ENCODE assay signal across 8 cellular contexts in the genomic region with DNA sequence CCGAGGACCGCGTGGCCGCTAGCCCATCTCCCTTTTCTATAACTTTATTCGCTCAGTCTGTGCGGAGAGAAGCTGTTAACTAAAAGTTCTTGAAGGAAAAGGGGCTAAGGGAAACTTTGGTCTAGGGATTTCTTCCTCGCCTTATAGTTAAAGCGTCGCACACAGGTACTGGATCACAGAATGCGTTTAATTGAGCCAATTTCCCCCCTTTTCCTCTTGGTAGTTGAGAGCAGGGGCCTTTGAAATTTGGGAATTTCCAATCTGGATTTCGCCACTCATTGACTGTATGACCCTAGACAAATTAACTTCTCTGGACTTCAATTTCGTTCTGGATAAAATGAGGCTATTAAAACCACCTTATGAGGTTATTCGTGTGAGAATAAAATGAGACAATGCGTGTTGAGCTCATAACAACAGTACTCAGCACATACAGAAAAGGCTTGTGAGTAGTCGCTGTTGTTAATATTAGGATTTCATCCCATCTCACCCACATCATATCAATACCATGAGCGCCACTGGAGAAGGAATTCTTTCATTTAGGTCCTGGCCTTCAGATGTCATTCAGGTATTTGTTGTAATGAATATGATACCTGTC. TPM values are rescaled to one million over a fixed set of nuclear protein-coding genes. Genes with fewer than 3 reads are reported as not detected.
DNase-seq lines count a peak whose midpoint lies in the region; ATAC-seq and TF ChIP-seq lines count a peak whose summit lies in the region.

No MANE protein-coding gene starts in this region.

- H3K4me3 Mint-ChIP-seq in GM23338 (peak overlapping the region; percentile 91), T-cell (peak overlapping the region; percentile 79 to 88 (median 80))

- peaks cover 38% of the 10 kb centered on the region for H3K79me2 ChIP-seq in GM23338 (replicated peaks; ENCODE audit: insufficient read depth)

- peaks cover 7% of the 10 kb centered on the region; the same call in 1 of the 2 replicates for H3K36me3 ChIP-seq in GM23338 (ENCODE audit: insufficient read depth)

- no peaks in the 10 kb centered on the region; the same call in 1 of the 2 replicates for H3K9me2 ChIP-seq in GM23338 (ENCODE audit: insufficient read depth)

- POLR2A ChIA-PET in T-cell (lab: Charles Lee) = no interaction called here

- H3K27me3 Mint-ChIP-seq in GM23338 (ENCODE audit: insufficient read depth, low read depth, poor library complexity) (peaks cover 13% of the 10 kb centered on the region), T-cell (no peaks in the 10 kb centered on the region)

- no peaks in the 10 kb centered on the region for H3K9me3 Mint-ChIP-seq in GM23338
- H3K9me3 Mint-ChIP-seq in T-cell = no peaks in the 10 kb centered on the region

- peak overlapping the region; percentile 76 for H3K4me2 ChIP-seq in GM23338

- DNase-seq in GM23338 (ENCODE audit: low spot score) (no peak), T-cell (no peak), fibroblast of villous mesenchyme (ENCODE audit: low read depth) (no peak), skeletal muscle cell (ENCODE audit: low read depth) (no peak), GM20000 (ENCODE audit: low spot score) (no peak), inferior parietal cortex (ENCODE audit: extremely low spot score) (no peak), HuH-7.5 (ENCODE audit: low spot score) (no peak)

- peak overlapping the region; percentile 93 for H3K27ac Mint-ChIP-seq in GM23338
- H3K27ac Mint-ChIP-seq in T-cell = peak overlapping the region; percentile 55 to 71

- H3K4me3 ChIP-seq in GM23338 = peak overlapping the region; percentile 93
- H3K4me3 ChIP-seq in fibroblast of villous mesenchyme (ENCODE audit: low read depth, low read length) = peak overlapping the region; percentile 64
- H3K4me3 ChIP-seq in skeletal muscle cell (ENCODE audit: low read depth, low read length) = peak overlapping the region; percentile 84

- H3K27ac ChIP-seq in GM23338 (ENCODE audit: low read depth) = peak overlapping the region; percentile 86; the same call in 1 of the 2 replicates

- ATAC-seq in GM23338 = no peak
- ATAC-seq in T-cell (replicated peaks in 1 of 4) = no peak
- ATAC-seq in HG02610 (IDR thresholded peaks at IDR 0.05; ENCODE audit: unreplicated experiment) = no peak

- peaks cover 15% of the 10 kb centered on the region for H3K4me1 Mint-ChIP-seq in GM23338
- peaks cover 21 to 27% (median 25%) of the 10 kb centered on the region in 3 donors for H3K4me1 Mint-ChIP-seq in T-cell

- H3F3A ChIP-seq in GM23338 (replicated peaks; ENCODE audit: low read depth) = 0 out of 2 replicates have a peak, but pooled peaks cover 4% of the 10 kb centered on the region

- 0 out of 2 replicates have a peak, but pooled peaks cover 6% of the 10 kb centered on the region for H3K27me3 ChIP-seq in GM23338 (ENCODE audit: insufficient read depth)

- no peak for TF ChIP-seq CTCF in GM23338 (conservative IDR thresholded peaks at IDR 0.05; ENCODE audit: low read depth in 2 of 2)
- no peak for TF ChIP-seq CTCF in fibroblast of villous mesenchyme (IDR thresholded peaks at IDR 0.05; ENCODE audit: insufficient read depth, low read depth, low read length)
- no peak for TF ChIP-seq CTCF in GM20000 (IDR thresholded peaks at IDR 0.05; ENCODE audit: extremely low read depth, missing control alignments)

- peaks cover 7% of the 10 kb centered on the region for H4K20me1 ChIP-seq in GM23338 (replicated peaks; ENCODE audit: insufficient read depth)

- CTCF ChIA-PET in T-cell (lab: Charles Lee) = interaction anchor here (0.6 to 1.0 kb wide), 2 partner anchors 92 to 344 kb away, joined by 5 to 14 read pairs; no protein-coding TSS in a partner anchor

- H2AFZ ChIP-seq in GM23338 = peak overlapping the region; percentile 89

- H3K4me1 ChIP-seq in GM23338 (ENCODE audit: insufficient read depth) = peaks cover 12% of the 10 kb centered on the region; the same call in 1 of the 2 replicates

- H3K36me3 Mint-ChIP-seq in GM23338 (ENCODE audit: low read depth) (peaks cover 13% of the 10 kb centered on the region), T-cell (peaks cover 7% of the 10 kb centered on the region)

TF ChIP-seq in GM23338, 12 proteins besides CTCF, POLR2A, EP300 and RAD21:
- TF ChIP-seq, protein P1, sequence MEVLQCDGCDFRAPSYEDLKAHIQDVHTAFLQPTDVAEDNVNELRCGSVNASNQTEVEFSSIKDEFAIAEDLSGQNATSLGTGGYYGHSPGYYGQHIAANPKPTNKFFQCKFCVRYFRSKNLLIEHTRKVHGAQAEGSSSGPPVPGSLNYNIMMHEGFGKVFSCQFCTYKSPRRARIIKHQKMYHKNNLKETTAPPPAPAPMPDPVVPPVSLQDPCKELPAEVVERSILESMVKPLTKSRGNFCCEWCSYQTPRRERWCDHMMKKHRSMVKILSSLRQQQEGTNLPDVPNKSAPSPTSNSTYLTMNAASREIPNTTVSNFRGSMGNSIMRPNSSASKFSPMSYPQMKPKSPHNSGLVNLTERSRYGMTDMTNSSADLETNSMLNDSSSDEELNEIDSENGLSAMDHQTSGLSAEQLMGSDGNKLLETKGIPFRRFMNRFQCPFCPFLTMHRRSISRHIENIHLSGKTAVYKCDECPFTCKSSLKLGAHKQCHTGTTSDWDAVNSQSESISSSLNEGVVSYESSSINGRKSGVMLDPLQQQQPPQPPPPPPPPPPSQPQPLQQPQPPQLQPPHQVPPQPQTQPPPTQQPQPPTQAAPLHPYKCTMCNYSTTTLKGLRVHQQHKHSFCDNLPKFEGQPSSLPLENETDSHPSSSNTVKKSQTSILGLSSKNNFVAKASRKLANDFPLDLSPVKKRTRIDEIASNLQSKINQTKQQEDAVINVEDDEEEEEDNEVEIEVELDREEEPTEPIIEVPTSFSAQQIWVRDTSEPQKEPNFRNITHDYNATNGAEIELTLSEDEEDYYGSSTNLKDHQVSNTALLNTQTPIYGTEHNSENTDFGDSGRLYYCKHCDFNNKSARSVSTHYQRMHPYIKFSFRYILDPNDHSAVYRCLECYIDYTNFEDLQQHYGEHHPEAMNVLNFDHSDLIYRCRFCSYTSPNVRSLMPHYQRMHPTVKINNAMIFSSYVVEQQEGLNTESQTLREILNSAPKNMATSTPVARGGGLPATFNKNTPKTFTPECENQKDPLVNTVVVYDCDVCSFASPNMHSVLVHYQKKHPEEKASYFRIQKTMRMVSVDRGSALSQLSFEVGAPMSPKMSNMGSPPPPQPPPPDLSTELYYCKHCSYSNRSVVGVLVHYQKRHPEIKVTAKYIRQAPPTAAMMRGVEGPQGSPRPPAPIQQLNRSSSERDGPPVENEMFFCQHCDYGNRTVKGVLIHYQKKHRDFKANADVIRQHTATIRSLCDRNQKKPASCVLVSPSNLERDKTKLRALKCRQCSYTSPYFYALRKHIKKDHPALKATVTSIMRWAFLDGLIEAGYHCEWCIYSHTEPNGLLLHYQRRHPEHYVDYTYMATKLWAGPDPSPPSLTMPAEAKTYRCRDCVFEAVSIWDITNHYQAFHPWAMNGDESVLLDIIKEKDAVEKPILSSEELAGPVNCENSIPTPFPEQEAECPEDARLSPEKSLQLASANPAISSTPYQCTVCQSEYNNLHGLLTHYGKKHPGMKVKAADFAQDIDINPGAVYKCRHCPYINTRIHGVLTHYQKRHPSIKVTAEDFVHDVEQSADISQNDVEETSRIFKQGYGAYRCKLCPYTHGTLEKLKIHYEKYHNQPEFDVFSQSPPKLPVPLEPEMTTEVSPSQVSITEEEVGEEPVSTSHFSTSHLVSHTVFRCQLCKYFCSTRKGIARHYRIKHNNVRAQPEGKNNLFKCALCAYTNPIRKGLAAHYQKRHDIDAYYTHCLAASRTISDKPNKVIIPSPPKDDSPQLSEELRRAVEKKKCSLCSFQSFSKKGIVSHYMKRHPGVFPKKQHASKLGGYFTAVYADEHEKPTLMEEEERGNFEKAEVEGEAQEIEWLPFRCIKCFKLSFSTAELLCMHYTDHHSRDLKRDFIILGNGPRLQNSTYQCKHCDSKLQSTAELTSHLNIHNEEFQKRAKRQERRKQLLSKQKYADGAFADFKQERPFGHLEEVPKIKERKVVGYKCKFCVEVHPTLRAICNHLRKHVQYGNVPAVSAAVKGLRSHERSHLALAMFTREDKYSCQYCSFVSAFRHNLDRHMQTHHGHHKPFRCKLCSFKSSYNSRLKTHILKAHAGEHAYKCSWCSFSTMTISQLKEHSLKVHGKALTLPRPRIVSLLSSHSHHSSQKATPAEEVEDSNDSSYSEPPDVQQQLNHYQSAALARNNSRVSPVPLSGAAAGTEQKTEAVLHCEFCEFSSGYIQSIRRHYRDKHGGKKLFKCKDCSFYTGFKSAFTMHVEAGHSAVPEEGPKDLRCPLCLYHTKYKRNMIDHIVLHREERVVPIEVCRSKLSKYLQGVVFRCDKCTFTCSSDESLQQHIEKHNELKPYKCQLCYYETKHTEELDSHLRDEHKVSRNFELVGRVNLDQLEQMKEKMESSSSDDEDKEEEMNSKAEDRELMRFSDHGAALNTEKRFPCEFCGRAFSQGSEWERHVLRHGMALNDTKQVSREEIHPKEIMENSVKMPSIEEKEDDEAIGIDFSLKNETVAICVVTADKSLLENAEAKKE (CRISPR knock-in tag; IDR thresholded peaks at IDR 0.05) = no peak
- TF ChIP-seq, protein P2, sequence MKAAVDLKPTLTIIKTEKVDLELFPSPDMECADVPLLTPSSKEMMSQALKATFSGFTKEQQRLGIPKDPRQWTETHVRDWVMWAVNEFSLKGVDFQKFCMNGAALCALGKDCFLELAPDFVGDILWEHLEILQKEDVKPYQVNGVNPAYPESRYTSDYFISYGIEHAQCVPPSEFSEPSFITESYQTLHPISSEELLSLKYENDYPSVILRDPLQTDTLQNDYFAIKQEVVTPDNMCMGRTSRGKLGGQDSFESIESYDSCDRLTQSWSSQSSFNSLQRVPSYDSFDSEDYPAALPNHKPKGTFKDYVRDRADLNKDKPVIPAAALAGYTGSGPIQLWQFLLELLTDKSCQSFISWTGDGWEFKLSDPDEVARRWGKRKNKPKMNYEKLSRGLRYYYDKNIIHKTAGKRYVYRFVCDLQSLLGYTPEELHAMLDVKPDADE (IDR thresholded peaks at IDR 0.05) = no peak
- no peak for TF ChIP-seq EZH2 (IDR thresholded peaks at IDR 0.05; ENCODE audit: low read depth, unreplicated experiment)
- TF ChIP-seq JUNB (IDR thresholded peaks at IDR 0.05; ENCODE audit: unreplicated experiment) = no peak
- no peak for TF ChIP-seq NANOG (IDR thresholded peaks at IDR 0.05; ENCODE audit: borderline replicate concordance)
- no peak for TF ChIP-seq EZH2phosphoT487 (IDR thresholded peaks at IDR 0.05; ENCODE audit: unreplicated experiment)
- no peak for TF ChIP-seq POLR2AphosphoS5 (IDR thresholded peaks at IDR 0.05; ENCODE audit: low read depth)

RNA-seq across cellular contexts. Expression of a gene that starts 0.8 kb away (rescaled TPM):
- total RNA-seq in GM23338 (2014; rRNA removed; shearing (Covaris generic)) = 104 and 114 TPM in 2 replicates
- polyA plus RNA-seq in GM23338 (2016; fragmentation: Nextera tagmentation; extraction: Ambion mirVana) = 190 and 242 TPM in 2 replicates
- total RNA-seq in T-cell = 10 to 100 TPM; 32.1 to 46.1 (median 38.1) TPM
- total RNA-seq in fibroblast of villous mesenchyme = 68.3 and 101 TPM in 2 replicates
